28 cellular contexts compared by ENCODE assay signal in genomic region chr7:22093003-22093402, GRCh38.
DNase-seq lines count a peak whose midpoint lies in the region; TF ChIP-seq lines count a peak whose summit lies in the region.
"Had no signal": no experiment of that assay in that cellular context is flagged by ENCODE, and none has a peak within 500 bp of the region (broad histone marks: within the 10 kb centered on the region; RNA-seq: fewer than 3 reads in every experiment).

No MANE protein-coding gene starts in this region.

- H3K36me3 ChIP-seq in BLaER1, result no peaks in the 10 kb centered on the region
- no peaks in the 10 kb centered on the region for H3K36me3 ChIP-seq in MG63
- H3K36me3 ChIP-seq in CD8-positive, alpha-beta memory T cell (ENCODE audit: insufficient read depth, low read length), result no peaks in the 10 kb centered on the region
- H3K36me3 ChIP-seq in effector memory CD4-positive, alpha-beta T cell (ENCODE audit: control insufficient read depth, insufficient read depth, low read length), result no peaks in the 10 kb centered on the region
- H3K36me3 ChIP-seq: heart left ventricle, lower lobe of right lung, tibial nerve had no signal

- no peak overlapping the region for H3K27ac Mint-ChIP-seq in CD8-positive, alpha-beta memory T cell
- H3K27ac Mint-ChIP-seq: GM23338; natural killer cell; stimulated activated effector memory CD8-positive, alpha-beta T cell treated with anti-CD3 and anti-CD28 coated beads, Interleukin-12 subunit alpha, Interleukin-12 subunit beta, amount 100 ng/mL, for 72 hours; T-helper 1 cell treated with Interleukin-12 subunit alpha and Interleukin-12 subunit beta and Interleukin-4 antibody, amounts not matched to agents 30 μg/mL and 1 μg/mL, for 36 hours had no signal

- no peaks in the 10 kb centered on the region for H3K36me3 Mint-ChIP-seq in CD8-positive, alpha-beta memory T cell
- H3K36me3 Mint-ChIP-seq: natural killer cell; stimulated activated effector memory CD8-positive, alpha-beta T cell treated with anti-CD3 and anti-CD28 coated beads, Interleukin-12 subunit alpha, Interleukin-12 subunit beta, amount 100 ng/mL, for 72 hours had no signal

- peak overlapping the region; percentile 86; the same call in 1 of the 2 replicates for H3K27ac ChIP-seq in BLaER1
- H3K27ac ChIP-seq in coronary artery, result no peak overlapping the region
- no peak overlapping the region for H3K27ac ChIP-seq in CD8-positive, alpha-beta memory T cell (ENCODE audit: low read depth, low read length)
- no peak overlapping the region for H3K27ac ChIP-seq in effector memory CD4-positive, alpha-beta T cell (ENCODE audit: insufficient read depth, low read length, poor library complexity, severe bottlenecking)
- H3K27ac ChIP-seq: heart left ventricle, RWPE1 had no signal

- DNase-seq in MG63, result peak; percentile 46
- DNase-seq in coronary artery (ENCODE audit: low spot score), result peak; percentile 40
- peak; percentile 15 for DNase-seq in islet precursor cell
- DNase-seq in CD8-positive, alpha-beta memory T cell, result no peak
- DNase-seq in effector memory CD4-positive, alpha-beta T cell, result no peak
- DNase-seq in T1000 (lab: John Stamatoyannopoulos, UW), result no peak
- DNase-seq in SKM-1 treated with dmso at 0.1 percent for 144 hours (lab: John Stamatoyannopoulos, UW; ENCODE audit: unreplicated experiment), result no peak
- DNase-seq: ACHN; activated CD4-positive, alpha-beta T cell treated with anti-CD3 and anti-CD28 coated beads, Interleukin-2, amount 50 U/mL, for 48 hours; activated T-cell treated with anti-CD3 and anti-CD28 coated beads, Interleukin-2, amount 50 U/mL, for 48 hours; C1 segment of cervical spinal cord; cerebellar nuclear complex; COR-L47; DMS79 treated with DMSO at 0.1 percent for 48 hours; heart left ventricle; lower lobe of right lung; MV-4-11; natural killer cell; NCI-H1436 treated with DMSO at 0.1 percent for 48 hours; NCI-H2107; NCI-H774; occipital lobe had no signal

- no peak overlapping the region for H3K4me3 Mint-ChIP-seq in CD8-positive, alpha-beta memory T cell
- H3K4me3 Mint-ChIP-seq: GM23338; natural killer cell; stimulated activated effector memory CD8-positive, alpha-beta T cell treated with anti-CD3 and anti-CD28 coated beads, Interleukin-12 subunit alpha, Interleukin-12 subunit beta, amount 100 ng/mL, for 72 hours; T-helper 1 cell treated with Interleukin-12 subunit alpha and Interleukin-12 subunit beta and Interleukin-4 antibody, amounts not matched to agents 30 μg/mL and 1 μg/mL, for 36 hours had no signal

- no peaks in the 10 kb centered on the region for H4K20me1 ChIP-seq in BLaER1

- no peaks in the 10 kb centered on the region for H3K9me3 Mint-ChIP-seq in CD8-positive, alpha-beta memory T cell
- H3K9me3 Mint-ChIP-seq: natural killer cell; stimulated activated effector memory CD8-positive, alpha-beta T cell treated with anti-CD3 and anti-CD28 coated beads, Interleukin-12 subunit alpha, Interleukin-12 subunit beta, amount 100 ng/mL, for 72 hours; T-helper 1 cell treated with Interleukin-12 subunit alpha and Interleukin-12 subunit beta and Interleukin-4 antibody, amounts not matched to agents 30 μg/mL and 1 μg/mL, for 36 hours had no signal

- H3K9me3 ChIP-seq in BLaER1 (peaks cover 14% of the 10 kb centered on the region), MG63 (no peaks in the 10 kb centered on the region)
- no peaks in the 10 kb centered on the region for H3K9me3 ChIP-seq in CD8-positive, alpha-beta memory T cell (ENCODE audit: low read length)
- H3K9me3 ChIP-seq in effector memory CD4-positive, alpha-beta T cell (ENCODE audit: control insufficient read depth, low read length), result no peaks in the 10 kb centered on the region
- H3K9me3 ChIP-seq: heart left ventricle, lower lobe of right lung, tibial nerve had no signal

- no peak overlapping the region for H3K9ac ChIP-seq in BLaER1

- no peaks in the 10 kb centered on the region for H3K27me3 ChIP-seq in BLaER1
- no peaks in the 10 kb centered on the region for H3K27me3 ChIP-seq in MG63
- no peaks in the 10 kb centered on the region for H3K27me3 ChIP-seq in CD8-positive, alpha-beta memory T cell (ENCODE audit: insufficient read depth, low read length, poor library complexity, severe bottlenecking)
- no peaks in the 10 kb centered on the region for H3K27me3 ChIP-seq in effector memory CD4-positive, alpha-beta T cell (replicated peaks; ENCODE audit: control insufficient read depth, insufficient read depth, low read length, poor library complexity, severe bottlenecking)
- H3K27me3 ChIP-seq: heart left ventricle, tibial nerve had no signal

- H3K4me1 Mint-ChIP-seq in CD8-positive, alpha-beta memory T cell, result no peaks in the 10 kb centered on the region
- H3K4me1 Mint-ChIP-seq: stimulated activated effector memory CD8-positive, alpha-beta T cell treated with anti-CD3 and anti-CD28 coated beads, Interleukin-12 subunit alpha, Interleukin-12 subunit beta, amount 100 ng/mL, for 72 hours had no signal

- no peak overlapping the region for H3K4me3 ChIP-seq in BLaER1
- H3K4me3 ChIP-seq in MG63, result no peak overlapping the region
- no peak overlapping the region for H3K4me3 ChIP-seq in coronary artery
- H3K4me3 ChIP-seq in CD8-positive, alpha-beta memory T cell (ENCODE audit: low read length), result no peak overlapping the region
- no peak overlapping the region for H3K4me3 ChIP-seq in effector memory CD4-positive, alpha-beta T cell (ENCODE audit: insufficient read depth, low read depth, low read length, poor library complexity, severe bottlenecking)
- H3K4me3 ChIP-seq: GM23338, heart left ventricle, lower lobe of right lung, tibial nerve had no signal

- peaks cover 4 to 6% of the 10 kb centered on the region in 2 donors for H3K27me3 Mint-ChIP-seq in CD8-positive, alpha-beta memory T cell

- no peak for TF ChIP-seq CTCF in coronary artery (IDR thresholded peaks at IDR 0.05)

- H3K4me1 ChIP-seq in BLaER1, result peaks cover 73% of the 10 kb centered on the region
- H3K4me1 ChIP-seq in CD8-positive, alpha-beta memory T cell (ENCODE audit: insufficient read depth, low read length), result no peaks in the 10 kb centered on the region
- no peaks in the 10 kb centered on the region for H3K4me1 ChIP-seq in effector memory CD4-positive, alpha-beta T cell (ENCODE audit: control insufficient read depth, insufficient read depth, low read length, poor library complexity, severe bottlenecking)

- POLR2A ChIA-PET in CD8-positive, alpha-beta memory T cell (lab: Charles Lee), result interaction anchor here (0.5 kb wide), 1 partner anchor 764 kb away, joined by 4 read pairs; no protein-coding TSS in a partner anchor

- CTCF ChIA-PET in CD8-positive, alpha-beta memory T cell (lab: Charles Lee), result interaction anchor here (1.9 to 2.7 kb wide), 2 partner anchors 10 kb away, joined by 8 to 14 read pairs; no protein-coding TSS in a partner anchor

- peak overlapping the region; percentile 90 for H3K4me2 ChIP-seq in BLaER1
- H3K4me2 ChIP-seq: GM23338 had no signal

Comparison
In these comparisons a context has a peak if more than half of its experiments do, and no peak if none do; other contexts are left out.
1. DNase-seq: peak in MG63 (single experiment), coronary artery (single experiment) and islet precursor cell (single experiment); none in CD8-positive, alpha-beta memory T cell (0 of 5), effector memory CD4-positive, alpha-beta T cell (0 of 3), T1000 (single experiment) and SKM-1 treated with dmso at 0.1 percent for 144 hours (single experiment).